1 cellular context compared by ENCODE assay signal in genomic region chr12:47775100-47775911, GRCh38.
TF ChIP-seq lines count a peak whose summit lies in the region.

No MANE protein-coding gene starts in this region.

TF ChIP-seq in H1, 55 proteins besides CTCF, POLR2A, EP300 and RAD21:
- no peak for TF ChIP-seq TEAD4 (IDR thresholded peaks at IDR 0.05; ENCODE audit: low read depth, low read length)
- TF ChIP-seq CREB1 (IDR thresholded peaks at IDR 0.05): no peak
- TF ChIP-seq SP4 (IDR thresholded peaks at IDR 0.05; ENCODE audit: low read length): no peak
- TF ChIP-seq BACH1 (IDR thresholded peaks at IDR 0.05; ENCODE audit: low read length): peak; percentile 99
- TF ChIP-seq MAFK (IDR thresholded peaks at IDR 0.05; ENCODE audit: low read depth, low read length): peak; percentile 95
TF ChIP-seq in H1: peak in this region for 2.
